In the genomic region with DNA sequence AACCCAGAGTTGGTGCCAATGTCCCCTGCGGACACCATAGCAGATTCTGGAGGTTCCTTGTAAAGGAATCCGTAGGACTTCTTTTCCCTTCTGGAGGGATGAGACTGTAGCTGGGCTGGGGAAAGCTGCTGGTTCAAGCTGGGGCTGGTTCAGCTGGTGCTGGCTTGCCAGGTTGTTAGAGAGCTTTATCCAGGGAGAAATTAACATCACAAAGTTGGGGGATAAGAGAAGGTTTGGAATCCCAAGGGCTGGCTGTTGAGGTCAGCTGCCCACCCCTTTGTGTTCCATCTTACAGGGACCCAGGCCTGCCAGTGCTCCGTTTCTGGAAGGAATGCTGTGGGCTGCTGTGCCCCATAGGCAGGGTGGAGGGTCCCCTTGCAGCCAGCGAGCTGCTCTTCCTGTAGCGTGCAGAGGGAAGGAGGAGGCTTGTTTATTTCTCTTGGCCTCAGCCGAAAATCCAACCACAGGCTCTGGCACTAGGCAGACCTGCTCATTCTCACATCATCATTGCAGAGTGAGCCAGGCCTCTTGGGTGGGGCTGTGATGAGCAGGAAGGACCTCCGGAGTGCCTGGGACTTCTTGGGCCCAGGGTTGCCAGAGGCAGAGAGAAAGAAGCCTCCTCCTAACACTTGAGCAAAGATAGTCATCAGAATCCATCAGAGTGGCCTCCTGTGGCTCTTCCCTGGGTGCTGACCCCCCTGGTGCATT, we compare ENCODE assay signal across 1 cellular context.
TF ChIP-seq lines count a peak whose summit lies in the region.

No MANE protein-coding gene starts in this region.

TF ChIP-seq in liver, 16 proteins besides CTCF, POLR2A, EP300 and RAD21 (continued from another document):
- TF ChIP-seq, protein P1, sequence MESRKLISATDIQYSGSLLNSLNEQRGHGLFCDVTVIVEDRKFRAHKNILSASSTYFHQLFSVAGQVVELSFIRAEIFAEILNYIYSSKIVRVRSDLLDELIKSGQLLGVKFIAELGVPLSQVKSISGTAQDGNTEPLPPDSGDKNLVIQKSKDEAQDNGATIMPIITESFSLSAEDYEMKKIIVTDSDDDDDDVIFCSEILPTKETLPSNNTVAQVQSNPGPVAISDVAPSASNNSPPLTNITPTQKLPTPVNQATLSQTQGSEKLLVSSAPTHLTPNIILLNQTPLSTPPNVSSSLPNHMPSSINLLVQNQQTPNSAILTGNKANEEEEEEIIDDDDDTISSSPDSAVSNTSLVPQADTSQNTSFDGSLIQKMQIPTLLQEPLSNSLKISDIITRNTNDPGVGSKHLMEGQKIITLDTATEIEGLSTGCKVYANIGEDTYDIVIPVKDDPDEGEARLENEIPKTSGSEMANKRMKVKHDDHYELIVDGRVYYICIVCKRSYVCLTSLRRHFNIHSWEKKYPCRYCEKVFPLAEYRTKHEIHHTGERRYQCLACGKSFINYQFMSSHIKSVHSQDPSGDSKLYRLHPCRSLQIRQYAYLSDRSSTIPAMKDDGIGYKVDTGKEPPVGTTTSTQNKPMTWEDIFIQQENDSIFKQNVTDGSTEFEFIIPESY (IDR thresholded peaks at IDR 0.05), result no peak
- TF ChIP-seq HNF4G (IDR thresholded peaks at IDR 0.05) (no peak), TAF1 (conservative IDR thresholded peaks at IDR 0.05) (no peak), FOXA2 (IDR thresholded peaks at IDR 0.05) (no peak), JUND (IDR thresholded peaks at IDR 0.05) (no peak), NR2F2 (IDR thresholded peaks at IDR 0.05) (no peak)
